Comparison of ENCODE assay signal across 17 cellular contexts in genomic region chr7:137893143-137893742, GRCh38. TPM values are rescaled to one million over a fixed set of nuclear protein-coding genes. Genes with fewer than 3 reads are reported as not detected.
"Had no signal": no experiment of that assay in that cellular context is flagged by ENCODE, and none has a peak within 500 bp of the region (broad histone marks: within the 10 kb centered on the region; RNA-seq: fewer than 3 reads in every experiment).

No MANE protein-coding gene starts in this region.

- DNase-seq: activated naive CD8-positive, alpha-beta T cell treated with anti-CD3 and anti-CD28 coated beads, Interleukin-2, amount 10 ng/mL, durations not matched to agents 7 days and 5 days; body of pancreas; caudate nucleus; colonic mucosa; endodermal cell; foreskin keratinocyte; glutamatergic neuron; hypothalamus; psoas muscle; right cardiac atrium; stimulated activated CD4-positive, alpha-beta T cell treated with anti-CD3 and anti-CD28 coated beads, Interleukin-15, amount 100 ng/mL, for 24 hours; stimulated activated CD4-positive, alpha-beta T cell treated with anti-CD3 and anti-CD28 coated beads, Interleukin-2, amount 100 ng/mL, for 48 hours; T1000 had no signal

- H3K4me3 ChIP-seq: body of pancreas, colonic mucosa, lung, psoas muscle, skin epidermis had no signal

- H3K27me3 ChIP-seq: body of pancreas, colonic mucosa, foreskin keratinocyte had no signal

- H3K9me3 ChIP-seq: body of pancreas, colonic mucosa, psoas muscle had no signal

- ATAC-seq: body of pancreas, foreskin keratinocyte, psoas muscle, right cardiac atrium had no signal

- H3K4me3 Mint-ChIP-seq: activated naive CD8-positive, alpha-beta T cell treated with anti-CD3 and anti-CD28 coated beads, Interleukin-2, amount 10 ng/mL, durations not matched to agents 7 days and 5 days; endodermal cell; neural crest cell had no signal

- H3K27ac ChIP-seq: body of pancreas, colonic mucosa, epithelial cell of prostate, foreskin keratinocyte, psoas muscle, skin epidermis had no signal

- H3K27me3 Mint-ChIP-seq: activated naive CD8-positive, alpha-beta T cell treated with anti-CD3 and anti-CD28 coated beads, Interleukin-2, amount 10 ng/mL, durations not matched to agents 7 days and 5 days had no signal

- H3K27ac Mint-ChIP-seq: activated naive CD8-positive, alpha-beta T cell treated with anti-CD3 and anti-CD28 coated beads, Interleukin-2, amount 10 ng/mL, durations not matched to agents 7 days and 5 days; endodermal cell had no signal

- H3K9me3 Mint-ChIP-seq: activated naive CD8-positive, alpha-beta T cell treated with anti-CD3 and anti-CD28 coated beads, Interleukin-2, amount 10 ng/mL, durations not matched to agents 7 days and 5 days; endodermal cell; neural crest cell had no signal

- H3K4me1 ChIP-seq: body of pancreas, colonic mucosa, foreskin keratinocyte had no signal

- H3K4me1 Mint-ChIP-seq: neural crest cell had no signal

- H3K36me3 ChIP-seq: colonic mucosa had no signal

RNA-seq across cellular contexts. Expression of gene DGKI, which starts 46.5 kb away (rescaled TPM):
- total RNA-seq: activated naive CD8-positive, alpha-beta T cell treated with anti-CD3 and anti-CD28 coated beads, Interleukin-2, amount 10 ng/mL, durations not matched to agents 7 days and 5 days; foreskin keratinocyte had no signal
